Comparison of ENCODE assay signal across 8 cellular contexts in genomic region chr10:73991846-73992245, GRCh38. TPM values are rescaled to one million over a fixed set of nuclear protein-coding genes. Genes with fewer than 3 reads are reported as not detected.
DNase-seq lines count a peak whose midpoint lies in the region; ATAC-seq, FAIRE-seq and TF ChIP-seq lines count a peak whose summit lies in the region.

No MANE protein-coding gene starts in this region.

- DNase-seq in GM12892 (ENCODE audit: insufficient read length) (peak; percentile 48), T-cell (peak; percentile 52 to 88 (median 82)), ecto neural progenitor cell (ENCODE audit: low spot score) (no peak), WERI-Rb-1 (no peak), GOT3 (lab: John Stamatoyannopoulos, UW) (no peak)
- DNase-seq in activated naive CD4-positive, alpha-beta T cell treated with anti-CD3 and anti-CD28 coated beads, Interleukin-2, amount 50 U/mL, for 72 hours (ENCODE audit: low spot score in 2 of 2) = peak in 1 of 2 donors; percentile 33
- peak; percentile 56 for DNase-seq in stimulated activated CD4-positive, alpha-beta T cell treated with anti-CD3 and anti-CD28 coated beads, Interleukin-4, amount 100 ng/mL, for 1 hour

- H3K4me3 ChIP-seq in WERI-Rb-1 (ENCODE audit: low read depth, low read length) = no peak overlapping the region

- FAIRE-seq in GM12892 (lab: Jason Lieb, UNC) = peak; percentile 69

- CTCF ChIA-PET in T-cell (lab: Charles Lee) = interaction anchor here in 1 of 2 donors (0.6 to 2.1 kb wide), 10 partner anchors 9 to 496 kb away, joined by 3 to 13 read pairs (median 3); partner anchors contain the start of gene PPP3CB

- TF ChIP-seq POLR2A in GM12892 (IDR thresholded peaks at IDR 0.05; ENCODE audit: low read depth, low read length) = no peak

- peaks cover 28 to 40% (median 37%) of the 10 kb centered on the region in 3 donors for H3K4me1 Mint-ChIP-seq in T-cell

- H3K27me3 ChIP-seq in WERI-Rb-1 (ENCODE audit: insufficient read depth, low read depth, severe bottlenecking) = no peaks in the 10 kb centered on the region

- no peak overlapping the region for H3K27ac ChIP-seq in WERI-Rb-1

- POLR2A ChIA-PET in T-cell (lab: Charles Lee) = interaction anchor here (0.5 to 0.6 kb wide), 4 partner anchors 14 to 634 kb away, joined by 3 to 4 read pairs (median 3); no protein-coding TSS in a partner anchor

- no peak for TF ChIP-seq CTCF in WERI-Rb-1 (IDR thresholded peaks at IDR 0.05; ENCODE audit: low read depth, low read length)

- H3K36me3 Mint-ChIP-seq in T-cell = no peaks in the 10 kb centered on the region
- H3K36me3 Mint-ChIP-seq in activated naive CD4-positive, alpha-beta T cell treated with anti-CD3 and anti-CD28 coated beads, Interleukin-2, amount 50 U/mL, for 72 hours = no peaks in the 10 kb centered on the region

- H3K9me3 Mint-ChIP-seq in T-cell = peaks cover 0 to 4% (median 0%) of the 10 kb centered on the region in 3 donors
- H3K9me3 Mint-ChIP-seq in activated naive CD4-positive, alpha-beta T cell treated with anti-CD3 and anti-CD28 coated beads, Interleukin-2, amount 50 U/mL, for 72 hours = peaks cover 0 to 4% of the 10 kb centered on the region in 2 donors

- H3K36me3 ChIP-seq in WERI-Rb-1 = no peaks in the 10 kb centered on the region

- H3K27ac Mint-ChIP-seq in T-cell = peak overlapping the region; percentile 16 to 51
- peak overlapping the region in 1 of 2 donors; percentile 66 for H3K27ac Mint-ChIP-seq in activated naive CD4-positive, alpha-beta T cell treated with anti-CD3 and anti-CD28 coated beads, Interleukin-2, amount 50 U/mL, for 72 hours

- H3K4me3 Mint-ChIP-seq in T-cell = peak overlapping the region in 2 of 3 donors; percentile 7 to 29

- H3K27me3 Mint-ChIP-seq in T-cell = no peaks in the 10 kb centered on the region

- H3K9me3 ChIP-seq in WERI-Rb-1 (ENCODE audit: severe bottlenecking) = peaks cover 9% of the 10 kb centered on the region

- ATAC-seq in T-cell (replicated peaks in 1 of 4) = peak; percentile 100
- peak; percentile 92 for ATAC-seq in activated naive CD4-positive, alpha-beta T cell treated with anti-CD3 and anti-CD28 coated beads, Interleukin-2, amount 50 U/mL, for 72 hours
- no peak for ATAC-seq in HG02970 (IDR thresholded peaks at IDR 0.05; ENCODE audit: low FRiP score, unreplicated experiment)

RNA-seq across cellular contexts. Expression of gene VCL, which starts 6.1 kb away (rescaled TPM):
- polyA plus RNA-seq in GM12892 (2012; ENCODE audit: missing spikeins) = 14.2 TPM
- total RNA-seq in T-cell = 10 to 100 TPM; 22.6 to 48.7 (median 27.0) TPM
- total RNA-seq in activated naive CD4-positive, alpha-beta T cell treated with anti-CD3 and anti-CD28 coated beads, Interleukin-2, amount 50 U/mL, for 72 hours = 10 to 100 TPM in 1 of 2 donors, 1 to 10 TPM in 1; 9.7 to 15.6 TPM

Comparison
In these comparisons a context has a peak if more than half of its experiments do, and no peak if none do; other contexts are left out.
1. DNase-seq: peak in GM12892 (single experiment), T-cell (34 of 34) and stimulated activated CD4-positive, alpha-beta T cell treated with anti-CD3 and anti-CD28 coated beads, Interleukin-4, amount 100 ng/mL, for 1 hour (single experiment); none in ecto neural progenitor cell (single experiment), WERI-Rb-1 (single experiment) and GOT3 (single experiment).